14 cellular contexts compared by ENCODE assay signal in the genomic region with DNA sequence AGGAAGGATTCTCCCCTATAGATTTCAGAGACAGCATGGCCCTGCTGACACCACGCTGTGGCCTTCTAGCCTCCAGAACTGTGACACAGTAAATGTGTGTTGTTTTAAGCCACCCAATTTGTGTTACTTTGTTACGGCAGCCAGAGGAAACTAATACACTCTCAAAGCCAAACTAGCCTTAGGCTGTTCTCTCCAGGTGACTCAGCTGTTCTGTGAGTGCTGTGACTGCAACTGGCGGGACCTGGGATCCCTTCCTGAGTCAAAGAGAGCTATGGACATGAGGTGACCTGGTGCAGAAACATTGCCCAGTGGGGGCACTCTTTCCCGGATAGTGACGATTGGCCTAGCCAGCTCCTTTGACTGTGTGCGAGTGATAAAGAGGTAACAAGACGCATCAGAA. TPM values are rescaled to one million over a fixed set of nuclear protein-coding genes. Genes with fewer than 3 reads are reported as not detected.
DNase-seq lines count a peak whose midpoint lies in the region; ATAC-seq and TF ChIP-seq lines count a peak whose summit lies in the region.
"Had no signal": no experiment of that assay in that cellular context is flagged by ENCODE, and none has a peak within 500 bp of the region (broad histone marks: within the 10 kb centered on the region; RNA-seq: fewer than 3 reads in every experiment).

No MANE protein-coding gene starts in this region.

- H3K4me2 ChIP-seq in mammary epithelial cell (ENCODE audit: insufficient read depth, low read depth, low read length): no peak overlapping the region

- no TSS peak for BruUV-seq in mammary epithelial cell (replicated peaks; lab: Mats Ljungman, UMichigan)

- peak; percentile 42 for DNase-seq in ELF-1 (ENCODE audit: low read depth, low spot score)
- DNase-seq in HT1080 (ENCODE audit: low read depth): peak; percentile 23
- DNase-seq in mammary epithelial cell: peak; percentile 30
- DNase-seq in iPS-NIHi11 (ENCODE audit: low spot score): peak; percentile 42
- DNase-seq in omental fat pad (ENCODE audit: low spot score): no peak
- no peak for DNase-seq in GM13976 (ENCODE audit: low spot score)
- no peak for DNase-seq in A172 (ENCODE audit: low spot score)
- DNase-seq in right atrium auricular region (ENCODE audit: low spot score): no peak
- DNase-seq: ACHN, NCI-H1417, NCI-H1930, NCI-H2171, NCI-H446 treated with DMSO at 0.1 percent for 48 hours had no signal

- CTCF ChIA-PET in mammary epithelial cell (lab: Charles Lee; ENCODE audit: low non-redundant PET): no interaction called here

- peaks cover 10% of the 10 kb centered on the region for H3K4me1 ChIP-seq in mammary epithelial cell (ENCODE audit: insufficient read depth, low read length)
- H3K4me1 ChIP-seq in right atrium auricular region: no peaks in the 10 kb centered on the region

- WGBS in mammary epithelial cell (ENCODE audit: low coverage, missing lambda C conversion rate): 86% methylated on average over 7 of the region's 7 CpGs

- H4K20me1 ChIP-seq in mammary epithelial cell (ENCODE audit: insufficient read depth, low read length): no peaks in the 10 kb centered on the region

- in situ Hi-C loops in mammary epithelial cell (cut with MboI; ENCODE audit: low sequenced_read_pairs in 2 of 2) (loop anchor here in 1 of 2 donors (25.0 kb wide), 1 partner anchor 436 kb away; no protein-coding TSS in a partner anchor), GM13976 (cut with MboI; ENCODE audit: low sequenced_read_pairs, unreplicated experiment) (loop anchor here (25.0 kb wide), 1 partner anchor 436 kb away; no protein-coding TSS in a partner anchor)

- no peak overlapping the region for H3K4me3 ChIP-seq in mammary epithelial cell (replicated peaks in 1 of 3; ENCODE audit: insufficient read depth in 1 of 3, low read depth in 2 of 3, low read length in 3 of 3)
- no peak overlapping the region for H3K4me3 ChIP-seq in right atrium auricular region

- H3K27me3 ChIP-seq in mammary epithelial cell (ENCODE audit: insufficient read depth, low read length): no peaks in the 10 kb centered on the region
- H3K27me3 ChIP-seq in right atrium auricular region: no peaks in the 10 kb centered on the region

- H3K36me3 ChIP-seq in mammary epithelial cell (ENCODE audit: insufficient read depth, low read length) (no peaks in the 10 kb centered on the region), right atrium auricular region (peaks cover 6% of the 10 kb centered on the region)

- dilution Hi-C loops in mammary epithelial cell (cut with HindIII; ENCODE audit: low sequenced_read_pairs): loop anchor here (5.0 kb wide), 1 partner anchor 89 kb away; no protein-coding TSS in a partner anchor

- no peaks in the 10 kb centered on the region for H3K79me2 ChIP-seq in mammary epithelial cell (ENCODE audit: insufficient read depth, low read length)

- ATAC-seq in omental fat pad (ENCODE audit: low FRiP score): no peak

- H3K9me3 ChIP-seq in mammary epithelial cell (replicated peaks; ENCODE audit: insufficient read depth, low read length) (peaks cover 4% of the 10 kb centered on the region), right atrium auricular region (no peaks in the 10 kb centered on the region)

- no peak overlapping the region for H3K27ac ChIP-seq in mammary epithelial cell (ENCODE audit: insufficient read depth, low read depth, low read length)
- no peak overlapping the region for H3K27ac ChIP-seq in right atrium auricular region

- intact Hi-C loops in mammary epithelial cell (cut with micrococcal nuclease): no loop called here

- TF ChIP-seq CTCF in mammary epithelial cell (conservative IDR thresholded peaks at IDR 0.05 in 1 of 2, IDR thresholded peaks at IDR 0.05 in 1 of 2; ENCODE audit: extremely low read depth in 1 of 2, insufficient read depth in 1 of 2, low read depth in 1 of 2, low read length in 2 of 2) (no peak), omental fat pad (IDR thresholded peaks at IDR 0.05) (no peak), GM13976 (IDR thresholded peaks at IDR 0.05; ENCODE audit: borderline replicate concordance, control extremely low read depth, extremely low read depth, insufficient read depth, missing control alignments) (no peak), right atrium auricular region (IDR thresholded peaks at IDR 0.05) (no peak)

- H2AFZ ChIP-seq in mammary epithelial cell (ENCODE audit: low read depth, low read length): no peak overlapping the region

- no peak overlapping the region for H3K9ac ChIP-seq in mammary epithelial cell (ENCODE audit: insufficient read depth, low read length)

RNA-seq across cellular contexts. Expression of gene MLANA, which starts 14.0 kb away (rescaled TPM):
- total RNA-seq in HT1080 (2014; rRNA removed; shearing (Covaris generic)): 0.11 TPM in 1 of 2 replicates, not detected in the other
- polyA plus RNA-seq in HT1080 (2015; cell fraction: cytosol; rRNA removed): not detected in 2 replicates
- not detected in 2 replicates for polyA plus RNA-seq in HT1080 (2015; cell fraction: nucleus; rRNA removed)
- total RNA-seq in mammary epithelial cell (not detected), omental fat pad (not detected), right atrium auricular region (not detected)
- not detected for polyA plus RNA-seq in mammary epithelial cell
- polyA minus RNA-seq in mammary epithelial cell: not detected
- total RNA-seq in A172 (2014; rRNA removed; shearing (Covaris generic)): not detected in 2 replicates
- polyA plus RNA-seq: BJ had no signal

RNA-seq across cellular contexts. Expression of gene ERMP1, which starts 43.8 kb away (rescaled TPM):
- total RNA-seq in HT1080 (2014; rRNA removed; shearing (Covaris generic)): 11.4 and 12.7 TPM in 2 replicates
- polyA plus RNA-seq in HT1080 (2015; cell fraction: cytosol; rRNA removed): 11.1 and 15.9 TPM in 2 replicates
- 29.4 and 30.0 TPM in 2 replicates for polyA plus RNA-seq in HT1080 (2015; cell fraction: nucleus; rRNA removed)
- total RNA-seq in mammary epithelial cell: 10 to 100 TPM; 33.0 to 40.9 TPM
- 27.6 TPM for polyA plus RNA-seq in mammary epithelial cell
- 82.3 TPM for polyA minus RNA-seq in mammary epithelial cell
- total RNA-seq in omental fat pad: 10 to 100 TPM; 10.7 to 18.9 (median 15.0) TPM
- 3.2 and 4.1 TPM in 2 replicates for total RNA-seq in A172 (2014; rRNA removed; shearing (Covaris generic))
- 10 to 100 TPM; 10.8 to 27.8 TPM for total RNA-seq in right atrium auricular region

Comparison
In these comparisons a context has a peak if more than half of its experiments do, and no peak if none do; other contexts are left out.
1. DNase-seq: peak in ELF-1 (single experiment), HT1080 (single experiment), mammary epithelial cell (single experiment) and iPS-NIHi11 (single experiment); none in omental fat pad (single experiment), GM13976 (single experiment), A172 (single experiment) and right atrium auricular region (single experiment).